In genomic region chr12:122527478-122527944, GRCh38 we compare ENCODE assay signal across 8 cellular contexts. TPM values are rescaled to one million over a fixed set of nuclear protein-coding genes. Genes with fewer than 3 reads are reported as not detected.
DNase-seq lines count a peak whose midpoint lies in the region; ATAC-seq and TF ChIP-seq lines count a peak whose summit lies in the region.

No MANE protein-coding gene starts in this region.

- H2AFZ ChIP-seq in SU-DHL-6 (ENCODE audit: low read depth, low read length, severe bottlenecking) (no peak overlapping the region), neuronal stem cell (ENCODE audit: low read length) (peak overlapping the region; percentile 81)

- TF ChIP-seq CTCF in HEK293 (tag by site-specific recombination; IDR thresholded peaks at IDR 0.05), result no peak
- no peak for TF ChIP-seq CTCF in SU-DHL-6 (IDR thresholded peaks at IDR 0.05; ENCODE audit: insufficient read depth, low read length, poor library complexity, severe bottlenecking)

- H3K79me1 ChIP-seq in neuronal stem cell (ENCODE audit: low read depth, low read length), result no peaks in the 10 kb centered on the region

- H2BK15ac ChIP-seq in neuronal stem cell (ENCODE audit: low read length), result no peak overlapping the region

- peaks cover 87% of the 10 kb centered on the region for H3K79me2 ChIP-seq in SU-DHL-6 (ENCODE audit: insufficient read depth, low read length)

- no peak overlapping the region for H2AK5ac ChIP-seq in neuronal stem cell (ENCODE audit: low read depth, low read length)

- DNase-seq in epithelial cell of prostate (ENCODE audit: low read depth, low spot score) (no peak), neuronal stem cell (ENCODE audit: low spot score) (no peak), NCI-H2171 treated with DMSO at 0.1 percent for 48 hours (lab: John Stamatoyannopoulos, UW) (no peak)

- no peak overlapping the region for H2BK5ac ChIP-seq in neuronal stem cell (ENCODE audit: low read length)

- H4K91ac ChIP-seq in neuronal stem cell (ENCODE audit: low read depth, low read length, poor library complexity), result no peak overlapping the region

- ATAC-seq in GM18519 (IDR thresholded peaks at IDR 0.05; ENCODE audit: low FRiP score, unreplicated experiment), result no peak
- ATAC-seq in GM21360 (IDR thresholded peaks at IDR 0.05; ENCODE audit: unreplicated experiment), result no peak

- peaks cover 5% of the 10 kb centered on the region; the same call in 1 of the 2 replicates for H3F3A ChIP-seq in SU-DHL-6 (ENCODE audit: insufficient read depth)

- H3K36me3 ChIP-seq in BLaER1 (peaks cover 66% of the 10 kb centered on the region), HEK293 (ENCODE audit: control insufficient read depth in 2 of 2, insufficient read depth in 1 of 2, low read length in 2 of 2) (peaks cover 35 to 41% of the 10 kb centered on the region in 2 experiments), SU-DHL-6 (ENCODE audit: low read length) (peaks cover 45% of the 10 kb centered on the region), neuronal stem cell (replicated peaks in 1 of 2; ENCODE audit: control insufficient read depth in 2 of 2, insufficient read depth in 2 of 2, low read length in 2 of 2) (peaks cover 10 to 62% of the 10 kb centered on the region in 2 donors)

- no peak overlapping the region for H2BK120ac ChIP-seq in neuronal stem cell (ENCODE audit: low read depth, low read length)

- H4K8ac ChIP-seq in neuronal stem cell (ENCODE audit: low read depth, low read length), result no peak overlapping the region

- H3K4me3 ChIP-seq in BLaER1 (peak overlapping the region; percentile 92), HEK293 (ENCODE audit: low read depth, low read length) (peak overlapping the region; percentile 69), SU-DHL-6 (ENCODE audit: insufficient read depth, low read length, poor library complexity, severe bottlenecking) (peak overlapping the region; percentile 84), neuronal stem cell (ENCODE audit: low read length in 2 of 2) (peak overlapping the region; percentile 76 to 82)

- H3K4ac ChIP-seq in neuronal stem cell (ENCODE audit: low read length), result no peak overlapping the region

- H3K4me1 ChIP-seq in BLaER1 (peaks cover 44% of the 10 kb centered on the region), HEK293 (ENCODE audit: control insufficient read depth, insufficient read depth, low read length) (peaks cover 15% of the 10 kb centered on the region), neuronal stem cell (ENCODE audit: control insufficient read depth in 2 of 2, insufficient read depth in 1 of 2, low read depth in 1 of 2, low read length in 2 of 2) (peaks cover 3 to 17% of the 10 kb centered on the region in 2 donors)

- no peaks in the 10 kb centered on the region for H3K27me3 ChIP-seq in BLaER1
- no peaks in the 10 kb centered on the region for H3K27me3 ChIP-seq in SU-DHL-6 (ENCODE audit: low read length)
- H3K27me3 ChIP-seq in neuronal stem cell (ENCODE audit: control insufficient read depth in 3 of 3, insufficient read depth in 3 of 3, low read depth in 1 of 3, low read length in 3 of 3), result no peaks in the 10 kb centered on the region

- no CpG with 5 or more reads among the region's 21 CpGs for WGBS in neuronal stem cell (ENCODE audit: extremely low coverage in 2 of 2, insufficient read length in 2 of 2, insufficient replicate concordance in 1 of 2), 2 donors

- H3K4me2 ChIP-seq in BLaER1, result peak overlapping the region; percentile 87
- H3K4me2 ChIP-seq in SU-DHL-6 (ENCODE audit: low read depth, low read length, poor library complexity, severe bottlenecking), result peak overlapping the region; percentile 93
- H3K4me2 ChIP-seq in neuronal stem cell (ENCODE audit: insufficient read depth, low read length, poor library complexity, severe bottlenecking), result peak overlapping the region; percentile 50

- H3K9me3 ChIP-seq in BLaER1 (no peaks in the 10 kb centered on the region), HEK293 (ENCODE audit: control insufficient read depth, insufficient read depth, low read depth, low read length) (no peaks in the 10 kb centered on the region), SU-DHL-6 (ENCODE audit: insufficient read depth, low read length) (no peaks in the 10 kb centered on the region), neuronal stem cell (replicated peaks in 1 of 2; ENCODE audit: control insufficient read depth in 2 of 2, insufficient read depth in 1 of 2, low read depth in 1 of 2, low read length in 2 of 2) (no peaks in the 10 kb centered on the region)

- H3K23ac ChIP-seq in neuronal stem cell (ENCODE audit: low read depth, low read length, poor library complexity), result no peak overlapping the region

- CTCF ChIA-PET in HEK293 (lab: Yijun Ruan, JAX), result interaction anchor here (0.6 kb wide), 1 partner anchor 246 kb away, joined by 3 read pairs; no protein-coding TSS in a partner anchor

- H3K14ac ChIP-seq in neuronal stem cell (ENCODE audit: low read length), result no peak overlapping the region

- POLR2A ChIA-PET in HEK293 (lab: Yijun Ruan, JAX), result interaction anchor here (0.7 to 3.2 kb wide), 14 partner anchors 8 to 302 kb away, joined by 3 to 55 read pairs (median 5); partner anchors contain the start of genes DENR, DIABLO and ZCCHC8

- no peak overlapping the region for H2BK12ac ChIP-seq in neuronal stem cell (ENCODE audit: low read length)

- peak overlapping the region; percentile 99 for H3K27ac ChIP-seq in BLaER1
- H3K27ac ChIP-seq in HEK293 (ENCODE audit: extremely low read depth, low read depth, low read length), result peak overlapping the region; percentile 98
- H3K27ac ChIP-seq in SU-DHL-6 (ENCODE audit: low read depth, low read length), result peak overlapping the region; percentile 78
- peak overlapping the region; percentile 93 for H3K27ac ChIP-seq in epithelial cell of prostate
- H3K27ac ChIP-seq in neuronal stem cell (replicated peaks; ENCODE audit: low read length), result peak overlapping the region; percentile 77

- H3K9ac ChIP-seq in BLaER1 (peak overlapping the region; percentile 99), SU-DHL-6 (ENCODE audit: low read length) (peak overlapping the region; percentile 72), neuronal stem cell (ENCODE audit: low read depth, low read length, poor library complexity) (peak overlapping the region; percentile 85)

- H3K9me2 ChIP-seq in SU-DHL-6 (replicated peaks; ENCODE audit: insufficient read depth, low read length), result no peaks in the 10 kb centered on the region

- H3K18ac ChIP-seq in neuronal stem cell (ENCODE audit: low read length), result no peak overlapping the region

- peaks cover 38% of the 10 kb centered on the region for H4K20me1 ChIP-seq in BLaER1
- H4K20me1 ChIP-seq in SU-DHL-6 (ENCODE audit: low read depth, low read length), result peaks cover 28% of the 10 kb centered on the region

TF ChIP-seq in HEK293, 187 proteins besides CTCF, POLR2A, EP300 and RAD21 (continues in another document):
- no peak for TF ChIP-seq SCRT2 (tag by site-specific recombination; IDR thresholded peaks at IDR 0.05)
- no peak; the same call in 1 of the 2 replicates for TF ChIP-seq REPIN1 (tag by site-specific recombination; IDR thresholded peaks at IDR 0.05; ENCODE audit: low read depth)
- TF ChIP-seq ZNF747 (tag by site-specific recombination; IDR thresholded peaks at IDR 0.05), result no peak
- TF ChIP-seq ZNF558 (tag by site-specific recombination; IDR thresholded peaks at IDR 0.05), result no peak
- TF ChIP-seq, protein P1, sequence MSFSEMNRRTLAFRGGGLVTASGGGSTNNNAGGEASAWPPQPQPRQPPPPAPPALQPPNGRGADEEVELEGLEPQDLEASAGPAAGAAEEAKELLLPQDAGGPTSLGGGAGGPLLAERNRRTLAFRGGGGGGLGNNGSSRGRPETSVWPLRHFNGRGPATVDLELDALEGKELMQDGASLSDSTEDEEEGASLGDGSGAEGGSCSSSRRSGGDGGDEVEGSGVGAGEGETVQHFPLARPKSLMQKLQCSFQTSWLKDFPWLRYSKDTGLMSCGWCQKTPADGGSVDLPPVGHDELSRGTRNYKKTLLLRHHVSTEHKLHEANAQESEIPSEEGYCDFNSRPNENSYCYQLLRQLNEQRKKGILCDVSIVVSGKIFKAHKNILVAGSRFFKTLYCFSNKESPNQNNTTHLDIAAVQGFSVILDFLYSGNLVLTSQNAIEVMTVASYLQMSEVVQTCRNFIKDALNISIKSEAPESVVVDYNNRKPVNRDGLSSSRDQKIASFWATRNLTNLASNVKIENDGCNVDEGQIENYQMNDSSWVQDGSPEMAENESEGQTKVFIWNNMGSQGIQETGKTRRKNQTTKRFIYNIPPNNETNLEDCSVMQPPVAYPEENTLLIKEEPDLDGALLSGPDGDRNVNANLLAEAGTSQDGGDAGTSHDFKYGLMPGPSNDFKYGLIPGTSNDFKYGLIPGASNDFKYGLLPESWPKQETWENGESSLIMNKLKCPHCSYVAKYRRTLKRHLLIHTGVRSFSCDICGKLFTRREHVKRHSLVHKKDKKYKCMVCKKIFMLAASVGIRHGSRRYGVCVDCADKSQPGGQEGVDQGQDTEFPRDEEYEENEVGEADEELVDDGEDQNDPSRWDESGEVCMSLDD (tag by site-specific recombination; IDR thresholded peaks at IDR 0.05), result no peak
- TF ChIP-seq ZNF629 (tag by site-specific recombination; IDR thresholded peaks at IDR 0.05), result no peak

RNA-seq across cellular contexts. Expression of gene KNTC1, which starts 0.5 kb away (rescaled TPM):
- 116 TPM for polyA plus RNA-seq in neuronal stem cell (2013, experiment 1 of 2)
- 104 TPM for polyA plus RNA-seq in neuronal stem cell (2013, experiment 2 of 2)

RNA-seq across cellular contexts. Expression of gene RSRC2, which starts 0.8 kb away (rescaled TPM):
- 156 TPM for polyA plus RNA-seq in neuronal stem cell (2013, experiment 1 of 2)
- 156 TPM for polyA plus RNA-seq in neuronal stem cell (2013, experiment 2 of 2)

RNA-seq across cellular contexts. Expression of gene ZCCHC8, which starts 26.8 kb away (rescaled TPM):
- 19.3 TPM for polyA plus RNA-seq in neuronal stem cell (2013, experiment 1 of 2)
- 19.3 TPM for polyA plus RNA-seq in neuronal stem cell (2013, experiment 2 of 2)
